8 cellular contexts compared by ENCODE assay signal in genomic region chr19:13022111-13022858, GRCh38. TPM values are rescaled to one million over a fixed set of nuclear protein-coding genes. Genes with fewer than 3 reads are reported as not detected.
DNase-seq lines count a peak whose midpoint lies in the region; ATAC-seq and TF ChIP-seq lines count a peak whose summit lies in the region.

No MANE protein-coding gene starts in this region.

- DNase-seq in GM13976 (ENCODE audit: low spot score) = peak; percentile 81
- DNase-seq in RWPE2 (ENCODE audit: low spot score) = no peak
- peak; percentile 69 for DNase-seq in fibroblast of peridontal ligament (ENCODE audit: extremely low read depth)
- peak; percentile 64 to 88 for DNase-seq in gastrocnemius medialis
- DNase-seq in cerebellar nuclear complex (lab: John Stamatoyannopoulos, UW) = no peak
- no peak for DNase-seq in NCI-H2081 (lab: John Stamatoyannopoulos, UW)
- no peak for DNase-seq in ureter (ENCODE audit: low spot score)
- DNase-seq in central memory CD4-positive, alpha-beta T cell = no peak

- H3K27ac ChIP-seq in RWPE2 (ENCODE audit: poor library complexity, severe bottlenecking) = peak overlapping the region; percentile 84
- peak overlapping the region; percentile 97 to 100 (median 99) for H3K27ac ChIP-seq in gastrocnemius medialis

- H3K36me3 ChIP-seq in RWPE2 (ENCODE audit: low read depth) (peaks cover 13% of the 10 kb centered on the region), gastrocnemius medialis (no peaks in the 10 kb centered on the region)

- TF ChIP-seq CTCF in GM13976 (IDR thresholded peaks at IDR 0.05; ENCODE audit: borderline replicate concordance, control extremely low read depth, extremely low read depth, insufficient read depth, missing control alignments) (no peak), RWPE2 (IDR thresholded peaks at IDR 0.05; ENCODE audit: poor library complexity, severe bottlenecking) (no peak), gastrocnemius medialis (IDR thresholded peaks at IDR 0.05 in 4 of 5, conservative IDR thresholded peaks at IDR 0.05 in 1 of 5) (no peak)

- intact Hi-C loops in gastrocnemius medialis (cut with DNase I; ENCODE audit: low total_unique reads) = loop anchor here (5.0 kb wide), 1 partner anchor 1035 kb away; no protein-coding TSS in a partner anchor

- TF ChIP-seq POLR2A in gastrocnemius medialis (IDR thresholded peaks at IDR 0.05) = peak; percentile 66 to 82

- in situ Hi-C loops in GM13976 (cut with MboI; ENCODE audit: low sequenced_read_pairs, unreplicated experiment) = no loop called here
- in situ Hi-C loops in gastrocnemius medialis (cut with MboI; ENCODE audit: low sequenced_read_pairs in 4 of 4) = no loop called here

- peaks cover 40% of the 10 kb centered on the region for H3K4me1 ChIP-seq in RWPE2 (ENCODE audit: insufficient read depth, poor library complexity, severe bottlenecking)
- H3K4me1 ChIP-seq in gastrocnemius medialis = peaks cover 77 to 90% of the 10 kb centered on the region in 2 donors

- peak overlapping the region; percentile 26 for H3K4me3 ChIP-seq in RWPE2 (ENCODE audit: severe bottlenecking)
- H3K4me3 ChIP-seq in gastrocnemius medialis = peak overlapping the region; percentile 41 to 55 (median 51)

- ATAC-seq in RWPE2 (ENCODE audit: low read depth) = 0 out of 3 replicates have a peak, but pooled peaks have one; percentile 3
- ATAC-seq in gastrocnemius medialis = peak; percentile 53 to 58

- no peaks in the 10 kb centered on the region for H3K9me3 ChIP-seq in RWPE2 (ENCODE audit: severe bottlenecking)
- H3K9me3 ChIP-seq in gastrocnemius medialis = no peaks in the 10 kb centered on the region

- H3K27me3 ChIP-seq in RWPE2 (ENCODE audit: insufficient read depth, poor library complexity, severe bottlenecking) (no peaks in the 10 kb centered on the region), gastrocnemius medialis (no peaks in the 10 kb centered on the region)

RNA-seq across cellular contexts. Expression of gene NFIX, which starts 27.0 kb away (rescaled TPM):
- total RNA-seq in gastrocnemius medialis (100 to 1,000 TPM in 2 of 4 donors, 10 to 100 TPM in 2; 31.9 to 128 (median 105) TPM), ureter (91.7 TPM)

RNA-seq across cellular contexts. Expression of gene DAND5, which starts 52.9 kb away (rescaled TPM):
- total RNA-seq in gastrocnemius medialis = not detected
- not detected for total RNA-seq in ureter

Comparison
In these comparisons a context has a peak if more than half of its experiments do, and no peak if none do; other contexts are left out.
1. DNase-seq: peak in GM13976 (single experiment), fibroblast of peridontal ligament (single experiment) and gastrocnemius medialis (2 of 2); none in RWPE2 (single experiment), cerebellar nuclear complex (0 of 2), NCI-H2081 (0 of 2), ureter (single experiment) and central memory CD4-positive, alpha-beta T cell (single experiment).